In the genomic region with DNA sequence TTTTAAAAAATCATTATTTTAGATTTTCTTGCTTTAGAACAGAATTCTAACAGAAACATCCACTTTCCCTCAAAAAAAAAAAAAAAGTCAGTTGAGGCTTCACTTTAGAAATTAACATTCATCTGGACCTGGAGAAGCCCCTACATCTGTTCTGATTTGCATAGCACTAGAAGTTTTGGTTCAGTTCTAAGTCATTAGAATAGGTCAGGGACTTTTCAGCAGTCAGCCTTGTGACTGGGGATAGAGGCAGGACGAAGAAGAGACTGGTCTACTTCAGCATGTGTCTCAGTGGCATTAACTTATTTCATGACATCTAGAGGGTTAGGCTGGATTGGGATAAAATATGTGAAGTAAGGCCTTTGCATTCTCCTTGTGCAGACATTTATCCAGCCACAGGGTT, we compare ENCODE assay signal across 15 cellular contexts.
A peak's percentile ranks its signal among the peaks of the same experiment; 100 is the strongest.
DNase-seq lines count a peak whose midpoint lies in the region; ATAC-seq and TF ChIP-seq lines count a peak whose summit lies in the region.
"Had no signal": no experiment of that assay in that cellular context is flagged by ENCODE, and none has a peak within 500 bp of the region (broad histone marks: within the 10 kb centered on the region; RNA-seq: fewer than 3 reads in every experiment).

No MANE protein-coding gene starts in this region.

- peak; percentile 80 for ATAC-seq in GM18498 (IDR thresholded peaks at IDR 0.05; ENCODE audit: unreplicated experiment)
- peak; percentile 86 for ATAC-seq in GM19438 (IDR thresholded peaks at IDR 0.05; ENCODE audit: low read depth, unreplicated experiment)
- peak; percentile 99 for ATAC-seq in HG02642 (IDR thresholded peaks at IDR 0.05; ENCODE audit: poor library complexity, unreplicated experiment)
- ATAC-seq in HG03342 (IDR thresholded peaks at IDR 0.05; ENCODE audit: unreplicated experiment), result peak; percentile 93
- no peak for ATAC-seq in CD8-positive, alpha-beta T cell
- ATAC-seq: heart right ventricle had no signal

- no peaks in the 10 kb centered on the region for H3K4me1 ChIP-seq in CD8-positive, alpha-beta T cell (ENCODE audit: insufficient read depth, low read length)
- H3K4me1 ChIP-seq: heart right ventricle, left ventricle myocardium inferior had no signal

- H3K36me3 ChIP-seq in CD8-positive, alpha-beta T cell (ENCODE audit: insufficient read depth, low read length), result no peaks in the 10 kb centered on the region
- H3K36me3 ChIP-seq: heart right ventricle, left ventricle myocardium inferior had no signal

- H3K27ac Mint-ChIP-seq in CD8-positive, alpha-beta T cell, result no peak overlapping the region
- H3K27ac Mint-ChIP-seq: activated naive CD4-positive, alpha-beta T cell treated with anti-CD3 and anti-CD28 coated beads for 36 hours; HFFc6 had no signal

- intact Hi-C loops in CD8-positive, alpha-beta T cell (cut with DNase I, micrococcal nuclease), result no loop called here

- CTCF ChIA-PET in CD8-positive, alpha-beta T cell (lab: Charles Lee), result no interaction called here

- no peak overlapping the region for H3K4me3 Mint-ChIP-seq in CD8-positive, alpha-beta T cell
- H3K4me3 Mint-ChIP-seq: activated naive CD4-positive, alpha-beta T cell treated with anti-CD3 and anti-CD28 coated beads for 36 hours; HFFc6; neural crest cell had no signal

- H3K4me3 ChIP-seq in CD8-positive, alpha-beta T cell (ENCODE audit: low read depth, low read length), result no peak overlapping the region
- H3K4me3 ChIP-seq: heart right ventricle, left ventricle myocardium inferior, skin epidermis had no signal

- POLR2A ChIA-PET in CD8-positive, alpha-beta T cell (lab: Charles Lee), result no interaction called here

- H3K4me1 Mint-ChIP-seq in CD8-positive, alpha-beta T cell (ENCODE audit: low read depth), result no peaks in the 10 kb centered on the region
- H3K4me1 Mint-ChIP-seq: neural crest cell had no signal

- H3K27me3 ChIP-seq in CD8-positive, alpha-beta T cell (ENCODE audit: insufficient read depth, low read length), result no peaks in the 10 kb centered on the region
- H3K27me3 ChIP-seq: heart right ventricle had no signal

- no peaks in the 10 kb centered on the region for H3K9me3 ChIP-seq in CD8-positive, alpha-beta T cell (ENCODE audit: low read length)
- H3K9me3 ChIP-seq: left ventricle myocardium inferior had no signal

- H3K36me3 Mint-ChIP-seq in CD8-positive, alpha-beta T cell, result no peaks in the 10 kb centered on the region

- H3K27me3 Mint-ChIP-seq in CD8-positive, alpha-beta T cell (ENCODE audit: low read depth), result no peaks in the 10 kb centered on the region

- no peak overlapping the region for H3K27ac ChIP-seq in CD8-positive, alpha-beta T cell (ENCODE audit: low read depth, low read length)
- H3K27ac ChIP-seq: heart right ventricle, left ventricle myocardium inferior, skin epidermis had no signal

- no peak for TF ChIP-seq CTCF in CD8-positive, alpha-beta T cell (IDR thresholded peaks at IDR 0.05)

- no peak for DNase-seq in SIG-M5 (lab: John Stamatoyannopoulos, UW)
- no peak for DNase-seq in inferior parietal cortex (ENCODE audit: extremely low spot score)
- DNase-seq in CD8-positive, alpha-beta T cell, result no peak
- DNase-seq in NCI-H1417 treated with DMSO at 0.1 percent for 48 hours (lab: John Stamatoyannopoulos, UW), result no peak
- DNase-seq: activated naive CD4-positive, alpha-beta T cell treated with anti-CD3 and anti-CD28 coated beads for 36 hours; heart right ventricle; HFFc6; left ventricle myocardium inferior; trophoblast cell had no signal

- no peaks in the 10 kb centered on the region for H3K9me3 Mint-ChIP-seq in CD8-positive, alpha-beta T cell
- H3K9me3 Mint-ChIP-seq: activated naive CD4-positive, alpha-beta T cell treated with anti-CD3 and anti-CD28 coated beads for 36 hours; HFFc6 had no signal
